8 cellular contexts compared by ENCODE assay signal in genomic region chr3:141530133-141530768, GRCh38. TPM values are rescaled to one million over a fixed set of nuclear protein-coding genes. Genes with fewer than 3 reads are reported as not detected.
DNase-seq lines count a peak whose midpoint lies in the region; ATAC-seq and TF ChIP-seq lines count a peak whose summit lies in the region.

No MANE protein-coding gene starts in this region.

- no peak for TF ChIP-seq CTCF in left ventricle myocardium inferior (IDR thresholded peaks at IDR 0.05; ENCODE audit: borderline replicate concordance)
- no peak for TF ChIP-seq CTCF in type B pancreatic cell (conservative IDR thresholded peaks at IDR 0.05)

- H3K36me3 ChIP-seq in left ventricle myocardium inferior = no peaks in the 10 kb centered on the region

- peaks cover 2% of the 10 kb centered on the region for H3K9me3 Mint-ChIP-seq in activated T-helper 2 cell treated with anti-CD3 and anti-CD28 coated beads, Interferon-gamma antibody, Interleukin-2, Interleukin-4, amounts not matched to agents 10 μg/mL and 5 μg/mL and 100 μg/mL, durations not matched to agents 14 hours and 24 hours and 36 hours
- no peaks in the 10 kb centered on the region for H3K9me3 Mint-ChIP-seq in type B pancreatic cell

- H3K4me1 Mint-ChIP-seq in activated T-helper 2 cell treated with anti-CD3 and anti-CD28 coated beads, Interferon-gamma antibody, Interleukin-2, Interleukin-4, amounts not matched to agents 10 μg/mL and 5 μg/mL and 100 μg/mL, durations not matched to agents 14 hours and 24 hours and 36 hours (ENCODE audit: low read depth) = peaks cover 34% of the 10 kb centered on the region
- peaks cover 12% of the 10 kb centered on the region for H3K4me1 Mint-ChIP-seq in type B pancreatic cell (ENCODE audit: unreplicated experiment)

- DNase-seq in Right ventricle myocardium superior (no peak), cardiac septum (ENCODE audit: low spot score) (no peak), left ventricle myocardium inferior (no peak), type B pancreatic cell (ENCODE audit: extremely low spot score, unreplicated experiment) (no peak), SK-N-DZ (ENCODE audit: low spot score) (no peak), NCI-H187 treated with DMSO at 0.1 percent for 48 hours (lab: John Stamatoyannopoulos, UW) (no peak), NCI-H1092 treated with DMSO at 0.1 percent for 48 hours (lab: John Stamatoyannopoulos, UW) (no peak)
- DNase-seq in activated T-helper 2 cell treated with anti-CD3 and anti-CD28 coated beads, Interferon-gamma antibody, Interleukin-2, Interleukin-4, amounts not matched to agents 10 μg/mL and 5 μg/mL and 100 μg/mL, durations not matched to agents 14 hours and 24 hours and 36 hours (ENCODE audit: low spot score) = no peak

- no peak overlapping the region for H3K4me3 Mint-ChIP-seq in activated T-helper 2 cell treated with anti-CD3 and anti-CD28 coated beads, Interferon-gamma antibody, Interleukin-2, Interleukin-4, amounts not matched to agents 10 μg/mL and 5 μg/mL and 100 μg/mL, durations not matched to agents 14 hours and 24 hours and 36 hours (ENCODE audit: low read depth)
- H3K4me3 Mint-ChIP-seq in type B pancreatic cell = no peak overlapping the region

- intact Hi-C loops in Right ventricle myocardium superior (cut with DNase I) (no loop called here), cardiac septum (cut with DNase I) (no loop called here), left ventricle myocardium inferior (cut with micrococcal nuclease) (no loop called here)
- intact Hi-C loops in activated T-helper 2 cell treated with anti-CD3 and anti-CD28 coated beads, Interferon-gamma antibody, Interleukin-2, Interleukin-4, amounts not matched to agents 10 μg/mL and 5 μg/mL and 100 μg/mL, durations not matched to agents 14 hours and 24 hours and 36 hours (cut with micrococcal nuclease) = loop anchor here (1.0 kb wide), 2 partner anchors 12 to 31 kb away; no protein-coding TSS in a partner anchor

- H3K27me3 Mint-ChIP-seq in activated T-helper 2 cell treated with anti-CD3 and anti-CD28 coated beads, Interferon-gamma antibody, Interleukin-2, Interleukin-4, amounts not matched to agents 10 μg/mL and 5 μg/mL and 100 μg/mL, durations not matched to agents 14 hours and 24 hours and 36 hours (ENCODE audit: low read depth) = no peaks in the 10 kb centered on the region
- H3K27me3 Mint-ChIP-seq in type B pancreatic cell = no peaks in the 10 kb centered on the region

- ATAC-seq in Right ventricle myocardium superior (ENCODE audit: poor library complexity) = peak; percentile 46

- H3K4me1 ChIP-seq in left ventricle myocardium inferior = peaks cover 16% of the 10 kb centered on the region

- H3K4me3 ChIP-seq in left ventricle myocardium inferior = peak overlapping the region; percentile 1

- peaks cover 60% of the 10 kb centered on the region for H3K36me3 Mint-ChIP-seq in activated T-helper 2 cell treated with anti-CD3 and anti-CD28 coated beads, Interferon-gamma antibody, Interleukin-2, Interleukin-4, amounts not matched to agents 10 μg/mL and 5 μg/mL and 100 μg/mL, durations not matched to agents 14 hours and 24 hours and 36 hours (ENCODE audit: low read depth)
- peaks cover 8% of the 10 kb centered on the region for H3K36me3 Mint-ChIP-seq in type B pancreatic cell

- no peaks in the 10 kb centered on the region for H3K9me3 ChIP-seq in left ventricle myocardium inferior (replicated peaks)

- H3K27ac ChIP-seq in left ventricle myocardium inferior (replicated peaks) = peak overlapping the region; percentile 49

- H3K27ac Mint-ChIP-seq in activated T-helper 2 cell treated with anti-CD3 and anti-CD28 coated beads, Interferon-gamma antibody, Interleukin-2, Interleukin-4, amounts not matched to agents 10 μg/mL and 5 μg/mL and 100 μg/mL, durations not matched to agents 14 hours and 24 hours and 36 hours = peak overlapping the region; percentile 44
- H3K27ac Mint-ChIP-seq in type B pancreatic cell = peak overlapping the region; percentile 52

- no peaks in the 10 kb centered on the region for H3K27me3 ChIP-seq in left ventricle myocardium inferior (ENCODE audit: low read depth)

RNA-seq across cellular contexts. Expression of gene RASA2, which starts 43.4 kb away (rescaled TPM):
- 3.5 TPM for total RNA-seq in Right ventricle myocardium superior
- 7.1 TPM for total RNA-seq in cardiac septum
- 30.0 and 34.5 TPM in 2 replicates for total RNA-seq in activated T-helper 2 cell treated with anti-CD3 and anti-CD28 coated beads, Interferon-gamma antibody, Interleukin-2, Interleukin-4, amounts not matched to agents 10 μg/mL and 5 μg/mL and 100 μg/mL, durations not matched to agents 14 hours and 24 hours and 36 hours
- 4.3 TPM for total RNA-seq in left ventricle myocardium inferior
- 14.3 and 20.3 TPM in 2 replicates for total RNA-seq in type B pancreatic cell (ENCODE audit: low replicate concordance)
- 5.5 and 8.6 TPM in 2 replicates for polyA plus RNA-seq in SK-N-DZ (2014; cell fraction: cytosol; rRNA removed)
- 15.5 and 16.1 TPM in 2 replicates for polyA plus RNA-seq in SK-N-DZ (2014; cell fraction: nucleus; rRNA removed)
